Comparison of ENCODE assay signal across 1 cellular context in the genomic region with DNA sequence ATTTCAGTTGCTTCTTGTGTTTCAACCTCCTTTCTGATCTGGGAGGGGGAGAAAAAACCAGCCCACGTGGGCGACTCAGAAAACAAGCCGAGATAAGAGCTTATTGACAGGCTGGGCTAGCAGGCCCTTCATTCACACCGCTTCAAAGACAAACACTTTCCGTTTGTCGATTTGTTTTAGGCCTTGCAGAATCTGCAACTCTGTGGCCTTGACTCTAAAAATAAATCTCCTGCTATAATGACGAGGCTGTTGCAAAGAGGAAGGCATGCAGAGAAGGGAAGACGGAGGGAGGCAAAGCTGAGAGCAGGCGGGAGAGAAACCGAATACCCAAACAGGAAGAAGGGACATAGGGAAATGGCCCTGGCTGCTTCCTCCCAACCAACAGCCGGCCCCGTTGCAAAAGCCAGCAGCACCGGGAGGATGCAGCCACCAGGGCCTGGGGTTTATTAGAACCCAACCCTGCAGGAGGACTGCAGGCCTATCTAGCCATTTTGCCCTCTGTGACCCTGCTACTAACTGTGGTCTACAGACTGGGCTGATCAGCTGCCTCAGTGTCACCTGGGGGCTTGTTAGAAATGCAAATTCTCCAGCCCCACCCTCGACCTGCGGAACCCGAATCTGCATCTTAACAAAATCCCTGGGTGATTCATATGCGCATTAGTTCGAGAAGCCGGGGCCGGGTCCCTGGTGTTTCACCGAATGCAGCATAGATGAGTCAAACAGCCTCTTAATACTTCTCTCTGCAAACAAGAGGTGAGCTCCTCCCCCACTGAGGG.
TF ChIP-seq lines count a peak whose summit lies in the region.

No MANE protein-coding gene starts in this region.

TF ChIP-seq in SK-N-SH treated with all-trans-retinoic acid at 6 μM for 48 hours, 23 proteins besides CTCF, POLR2A, EP300 and RAD21 (continued from another document):
- TF ChIP-seq, protein P1, sequence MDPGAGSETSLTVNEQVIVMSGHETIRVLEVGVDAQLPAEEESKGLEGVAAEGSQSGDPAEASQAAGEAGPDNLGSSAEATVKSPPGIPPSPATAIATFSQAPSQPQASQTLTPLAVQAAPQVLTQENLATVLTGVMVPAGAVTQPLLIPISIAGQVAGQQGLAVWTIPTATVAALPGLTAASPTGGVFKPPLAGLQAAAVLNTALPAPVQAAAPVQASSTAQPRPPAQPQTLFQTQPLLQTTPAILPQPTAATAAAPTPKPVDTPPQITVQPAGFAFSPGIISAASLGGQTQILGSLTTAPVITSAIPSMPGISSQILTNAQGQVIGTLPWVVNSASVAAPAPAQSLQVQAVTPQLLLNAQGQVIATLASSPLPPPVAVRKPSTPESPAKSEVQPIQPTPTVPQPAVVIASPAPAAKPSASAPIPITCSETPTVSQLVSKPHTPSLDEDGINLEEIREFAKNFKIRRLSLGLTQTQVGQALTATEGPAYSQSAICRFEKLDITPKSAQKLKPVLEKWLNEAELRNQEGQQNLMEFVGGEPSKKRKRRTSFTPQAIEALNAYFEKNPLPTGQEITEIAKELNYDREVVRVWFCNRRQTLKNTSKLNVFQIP (CRISPR knock-in tag; IDR thresholded peaks at IDR 0.05; ENCODE audit: borderline replicate concordance, low read depth), result no peak
- TF ChIP-seq GLIS3 (CRISPR knock-in tag; IDR thresholded peaks at IDR 0.05) (no peak), TOX (CRISPR knock-in tag; IDR thresholded peaks at IDR 0.05; ENCODE audit: borderline replicate concordance) (no peak)
